In the genomic region with DNA sequence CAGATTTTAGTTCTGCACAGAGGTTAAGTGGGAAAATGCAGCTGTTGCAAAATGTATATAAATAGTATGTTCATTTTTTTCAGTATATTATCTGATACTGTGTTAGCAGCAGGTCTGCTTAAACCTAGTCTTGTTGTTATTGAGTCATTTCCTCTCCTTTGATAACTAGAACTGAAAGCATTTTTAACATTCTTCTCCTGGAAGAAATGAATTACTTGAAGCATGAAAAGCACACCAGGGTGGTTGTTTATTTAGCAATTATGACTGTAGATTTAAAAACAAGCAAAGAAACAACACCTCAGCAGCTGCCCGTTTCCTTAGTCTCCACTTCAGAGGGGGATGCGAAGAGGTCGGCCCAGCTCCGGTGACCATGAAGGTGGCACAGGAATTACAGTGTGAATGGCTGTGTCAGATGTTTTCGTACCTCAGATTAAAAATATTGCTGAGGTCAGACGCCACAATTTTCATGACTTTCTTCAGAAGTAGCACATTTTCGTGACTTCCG, we compare ENCODE assay signal across 9 cellular contexts. TPM values are rescaled to one million over a fixed set of nuclear protein-coding genes. Genes with fewer than 3 reads are reported as not detected.
A peak's percentile ranks its signal among the peaks of the same experiment; 100 is the strongest.
DNase-seq lines count a peak whose midpoint lies in the region; ATAC-seq and TF ChIP-seq lines count a peak whose summit lies in the region.
"Had no signal": no experiment of that assay in that cellular context is flagged by ENCODE, and none has a peak within 500 bp of the region (broad histone marks: within the 10 kb centered on the region; RNA-seq: fewer than 3 reads in every experiment).

No MANE protein-coding gene starts in this region.

- H3K36me3 Mint-ChIP-seq in activated naive CD8-positive, alpha-beta T cell, result no peaks in the 10 kb centered on the region
- H3K36me3 Mint-ChIP-seq in natural killer cell, result no peaks in the 10 kb centered on the region
- H3K36me3 Mint-ChIP-seq: brain had no signal

- peak overlapping the region; percentile 75 for H3K4me3 Mint-ChIP-seq in activated naive CD8-positive, alpha-beta T cell
- H3K4me3 Mint-ChIP-seq in natural killer cell, result peak overlapping the region; percentile 88

- H3K27me3 Mint-ChIP-seq in activated naive CD8-positive, alpha-beta T cell, result no peaks in the 10 kb centered on the region
- no peaks in the 10 kb centered on the region for H3K27me3 Mint-ChIP-seq in natural killer cell (ENCODE audit: low read depth in 2 of 2)
- H3K27me3 Mint-ChIP-seq: brain had no signal

- intact Hi-C loops in natural killer cell (cut with micrococcal nuclease), result loop anchor here (1.0 to 5.0 kb wide), 4 partner anchors 53 to 82 kb away; partner anchors contain the start of genes DCBLD1 and GOPC

- peak; percentile 51 to 59 (median 52) for ATAC-seq in natural killer cell
- ATAC-seq in HG02973 (IDR thresholded peaks at IDR 0.05; ENCODE audit: unreplicated experiment), result no peak
- ATAC-seq in HG02623 (IDR thresholded peaks at IDR 0.05; ENCODE audit: unreplicated experiment), result no peak

- H3K4me1 Mint-ChIP-seq in activated naive CD8-positive, alpha-beta T cell (ENCODE audit: low read depth), result peaks cover 41% of the 10 kb centered on the region
- peaks cover 47 to 49% of the 10 kb centered on the region in 2 donors for H3K4me1 Mint-ChIP-seq in natural killer cell

- peak overlapping the region; percentile 74 for H3K27ac Mint-ChIP-seq in activated naive CD8-positive, alpha-beta T cell
- peak overlapping the region; percentile 91 to 92 for H3K27ac Mint-ChIP-seq in natural killer cell

- DNase-seq in DMS79 treated with DMSO at 0.1 percent for 48 hours (lab: John Stamatoyannopoulos, UW) (peak; percentile 34), LHCN-M2 (ENCODE audit: low read depth) (peak; percentile 79), natural killer cell (peak; percentile 36), NCI-H526 (lab: John Stamatoyannopoulos, UW) (no peak), DMS114 treated with DMSO at 0.1 percent for 48 hours (lab: John Stamatoyannopoulos, UW; ENCODE audit: unreplicated experiment) (no peak)

- no peaks in the 10 kb centered on the region for H3K9me3 Mint-ChIP-seq in activated naive CD8-positive, alpha-beta T cell (ENCODE audit: low read depth)
- no peaks in the 10 kb centered on the region for H3K9me3 Mint-ChIP-seq in natural killer cell
- H3K9me3 Mint-ChIP-seq: brain had no signal

- TF ChIP-seq CTCF in natural killer cell (IDR thresholded peaks at IDR 0.05), result no peak

RNA-seq across cellular contexts. Expression of gene GOPC, which starts 53.5 kb away (rescaled TPM):
- total RNA-seq in LHCN-M2 (2014; rRNA removed) (43.7 and 44.2 TPM in 2 replicates), natural killer cell (10 to 100 TPM; 17.5 to 27.7 (median 20.4) TPM)
- 26.2 TPM for polyA plus RNA-seq in LHCN-M2 (2012)

Comparison
In these comparisons a context has a peak if more than half of its experiments do, and no peak if none do; other contexts are left out.
1. DNase-seq: peak in DMS79 treated with DMSO at 0.1 percent for 48 hours (single experiment), LHCN-M2 (single experiment) and natural killer cell (single experiment); none in NCI-H526 (0 of 2) and DMS114 treated with DMSO at 0.1 percent for 48 hours (single experiment).
2. ATAC-seq: peak in natural killer cell (3 of 3); none in HG02973 (single experiment) and HG02623 (single experiment).